Comparison of ENCODE assay signal across 14 cellular contexts in the genomic region with DNA sequence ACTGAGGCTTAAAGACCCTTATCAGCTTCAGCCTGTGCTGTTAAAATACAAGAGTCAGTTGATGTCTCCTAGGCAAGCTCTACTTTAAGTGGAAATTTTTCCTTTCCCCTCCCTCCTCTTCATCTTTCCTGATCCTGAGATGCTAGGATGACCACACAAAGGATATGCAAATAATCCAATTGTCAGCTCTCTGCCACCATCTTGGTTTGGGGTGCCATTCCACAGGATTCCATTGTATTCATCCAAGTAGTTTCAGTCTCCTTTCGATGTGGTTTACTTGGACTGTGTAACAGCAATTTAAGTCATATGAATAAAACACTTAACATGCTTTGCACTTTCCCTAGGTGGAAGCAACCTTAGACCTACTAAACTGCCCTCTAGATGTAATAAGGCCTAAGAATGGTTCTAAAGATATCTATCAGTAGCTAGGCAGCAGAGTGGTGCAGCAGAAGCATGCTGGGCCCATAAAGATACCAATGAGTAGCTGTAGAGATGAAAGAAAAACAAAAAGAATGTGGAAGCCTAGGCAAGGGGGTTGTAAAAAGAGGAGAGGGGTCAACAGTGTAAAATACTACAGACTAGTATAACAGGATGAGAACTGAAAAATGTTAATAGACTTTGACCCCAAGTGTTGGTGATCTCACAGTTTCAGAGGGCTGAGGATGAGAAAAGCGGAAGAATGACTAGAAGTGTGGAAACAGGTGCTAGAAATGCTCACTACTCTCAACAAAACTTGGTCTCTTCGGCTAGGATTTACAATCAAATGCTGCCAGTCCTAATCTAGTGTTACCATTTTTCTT. TPM values are rescaled to one million over a fixed set of nuclear protein-coding genes. Genes with fewer than 3 reads are reported as not detected.
DNase-seq lines count a peak whose midpoint lies in the region; ATAC-seq lines count a peak whose summit lies in the region.
"Had no signal": no experiment of that assay in that cellular context is flagged by ENCODE, and none has a peak within 500 bp of the region (broad histone marks: within the 10 kb centered on the region; RNA-seq: fewer than 3 reads in every experiment).

No MANE protein-coding gene starts in this region.

- no peak overlapping the region for H2AK5ac ChIP-seq in neuronal stem cell (ENCODE audit: low read depth, low read length)
- no peak overlapping the region for H2AK5ac ChIP-seq in trophoblast cell (ENCODE audit: low read length)

- no peak overlapping the region for H3K9ac ChIP-seq in neuronal stem cell (ENCODE audit: low read depth, low read length, poor library complexity)
- H3K9ac ChIP-seq in trophoblast cell (ENCODE audit: low read length) = no peak overlapping the region

- no peak overlapping the region for H4K12ac ChIP-seq in trophoblast cell (ENCODE audit: low read depth, low read length)

- H3K36me3 ChIP-seq in neuronal stem cell (replicated peaks in 1 of 2; ENCODE audit: control insufficient read depth in 2 of 2, insufficient read depth in 2 of 2, low read length in 2 of 2) (no peaks in the 10 kb centered on the region), trophoblast cell (ENCODE audit: control insufficient read depth in 1 of 2, insufficient read depth in 2 of 2, low read length in 2 of 2) (no peaks in the 10 kb centered on the region)
- H3K36me3 ChIP-seq: brain microvascular endothelial cell had no signal

- peaks cover 49% of the 10 kb centered on the region for H3K27me3 Mint-ChIP-seq in activated CD4-positive, alpha-beta T cell treated with anti-CD3 and anti-CD28 coated beads, Interleukin-2, amount 10 ng/mL, durations not matched to agents 7 days and 5 days

- H2BK120ac ChIP-seq in neuronal stem cell (ENCODE audit: low read depth, low read length) = no peak overlapping the region
- H2BK120ac ChIP-seq in trophoblast cell (ENCODE audit: insufficient read depth, low read length, poor library complexity) = no peak overlapping the region

- H3K4me3 ChIP-seq in neuronal stem cell (ENCODE audit: low read length in 2 of 2) (no peak overlapping the region), trophoblast cell (ENCODE audit: low read depth, low read length) (no peak overlapping the region)

- peaks cover 29% of the 10 kb centered on the region for H3K4me1 Mint-ChIP-seq in activated CD4-positive, alpha-beta T cell treated with anti-CD3 and anti-CD28 coated beads, Interleukin-2, amount 10 ng/mL, durations not matched to agents 7 days and 5 days

- CTCF ChIA-PET in activated CD4-positive, alpha-beta T cell treated with anti-CD3 and anti-CD28 coated beads, Interleukin-2, amount 10 ng/mL, durations not matched to agents 7 days and 5 days (lab: Charles Lee) = interaction anchor here (1.8 kb wide), 1 partner anchor 31 kb away, joined by 3 read pairs; a partner anchor contains a TSS

- no peak overlapping the region for H3K27ac ChIP-seq in neuronal stem cell (replicated peaks; ENCODE audit: low read length)
- no peak overlapping the region for H3K27ac ChIP-seq in trophoblast cell (ENCODE audit: low read depth, low read length)
- H3K27ac ChIP-seq: brain microvascular endothelial cell had no signal

- no peak overlapping the region for H2BK5ac ChIP-seq in neuronal stem cell (ENCODE audit: low read length)
- no peak overlapping the region for H2BK5ac ChIP-seq in trophoblast cell (ENCODE audit: low read depth, low read length, poor library complexity)

- no peaks in the 10 kb centered on the region for H3K9me3 Mint-ChIP-seq in activated CD4-positive, alpha-beta T cell treated with anti-CD3 and anti-CD28 coated beads, Interleukin-2, amount 10 ng/mL, durations not matched to agents 7 days and 5 days
- H3K9me3 Mint-ChIP-seq: naive B cell had no signal

- H3K27me3 ChIP-seq in neuronal stem cell (ENCODE audit: control insufficient read depth in 3 of 3, insufficient read depth in 3 of 3, low read depth in 1 of 3, low read length in 3 of 3) = peaks cover 0 to 21% (median 0%) of the 10 kb centered on the region in 3 experiments
- H3K27me3 ChIP-seq in trophoblast cell (ENCODE audit: insufficient read depth, low read length) = no peaks in the 10 kb centered on the region
- H3K27me3 ChIP-seq: brain microvascular endothelial cell had no signal

- POLR2A ChIA-PET in activated CD4-positive, alpha-beta T cell treated with anti-CD3 and anti-CD28 coated beads, Interleukin-2, amount 10 ng/mL, durations not matched to agents 7 days and 5 days (lab: Charles Lee) = no interaction called here

- no peaks in the 10 kb centered on the region for H3K79me1 ChIP-seq in neuronal stem cell (ENCODE audit: low read depth, low read length)
- H3K79me1 ChIP-seq in trophoblast cell (ENCODE audit: low read length) = no peaks in the 10 kb centered on the region

- H3K18ac ChIP-seq in neuronal stem cell (ENCODE audit: low read length) (no peak overlapping the region), trophoblast cell (ENCODE audit: low read length) (no peak overlapping the region)

- H3K4me2 ChIP-seq in neuronal stem cell (ENCODE audit: insufficient read depth, low read length, poor library complexity, severe bottlenecking) = no peak overlapping the region
- no peak overlapping the region for H3K4me2 ChIP-seq in trophoblast cell (ENCODE audit: low read length)

- H2BK12ac ChIP-seq in neuronal stem cell (ENCODE audit: low read length) = no peak overlapping the region
- no peak overlapping the region for H2BK12ac ChIP-seq in trophoblast cell (ENCODE audit: low read length)

- H3K4me1 ChIP-seq in neuronal stem cell (ENCODE audit: control insufficient read depth in 2 of 2, insufficient read depth in 1 of 2, low read depth in 1 of 2, low read length in 2 of 2) (peaks cover 0 to 3% of the 10 kb centered on the region in 2 donors), trophoblast cell (ENCODE audit: control insufficient read depth in 1 of 2, insufficient read depth in 2 of 2, low read length in 2 of 2) (peaks cover 0 to 2% of the 10 kb centered on the region in 2 experiments)

- no peak overlapping the region for H3K4me3 Mint-ChIP-seq in activated CD4-positive, alpha-beta T cell treated with anti-CD3 and anti-CD28 coated beads, Interleukin-2, amount 10 ng/mL, durations not matched to agents 7 days and 5 days

- no peak overlapping the region for H4K8ac ChIP-seq in neuronal stem cell (ENCODE audit: low read depth, low read length)
- H4K8ac ChIP-seq in trophoblast cell (ENCODE audit: low read depth, low read length) = no peak overlapping the region

- no peaks in the 10 kb centered on the region for H3K9me3 ChIP-seq in neuronal stem cell (replicated peaks in 1 of 2; ENCODE audit: control insufficient read depth in 2 of 2, insufficient read depth in 1 of 2, low read depth in 1 of 2, low read length in 2 of 2)
- no peaks in the 10 kb centered on the region for H3K9me3 ChIP-seq in trophoblast cell (ENCODE audit: insufficient read depth, low read depth, low read length)

- no peak overlapping the region for H2BK15ac ChIP-seq in neuronal stem cell (ENCODE audit: low read length)

- H3K14ac ChIP-seq in neuronal stem cell (ENCODE audit: low read length) = no peak overlapping the region
- H3K14ac ChIP-seq in trophoblast cell (ENCODE audit: low read length) = no peak overlapping the region

- H2AFZ ChIP-seq in neuronal stem cell (ENCODE audit: low read length) = peak overlapping the region; percentile 19
- H2AFZ ChIP-seq in trophoblast cell (ENCODE audit: insufficient read depth, low read length, poor library complexity) = no peak overlapping the region

- H3K23ac ChIP-seq in neuronal stem cell (ENCODE audit: low read depth, low read length, poor library complexity) (no peak overlapping the region), trophoblast cell (ENCODE audit: low read length) (no peak overlapping the region)

- DNase-seq in neuronal stem cell (ENCODE audit: low spot score) = no peak
- DNase-seq in trophoblast cell = no peak
- DNase-seq in Ammon's horn (ENCODE audit: low spot score) = no peak
- DNase-seq in NCI-H1694 (lab: John Stamatoyannopoulos, UW) = no peak
- no peak for DNase-seq in activated CD4-positive, alpha-beta T cell treated with anti-CD3 and anti-CD28 coated beads, Interleukin-2, amount 10 ng/mL, durations not matched to agents 7 days and 5 days
- DNase-seq: brain microvascular endothelial cell; DMS79; erythroblast; naive B cell; NK-92 treated with Interleukin-12 subunit alpha and Interleukin-12 subunit beta, amount 100 ng/mL, for 24 hours had no signal

- ATAC-seq in GM19025 (IDR thresholded peaks at IDR 0.05; ENCODE audit: low read depth, unreplicated experiment) = peak; percentile 83
- peak; percentile 73 for ATAC-seq in HG02588 (IDR thresholded peaks at IDR 0.05; ENCODE audit: unreplicated experiment)
- ATAC-seq in HG03520 (IDR thresholded peaks at IDR 0.05; ENCODE audit: unreplicated experiment) = peak; percentile 53
- ATAC-seq: HCT116 had no signal

- no peaks in the 10 kb centered on the region for H3K36me3 Mint-ChIP-seq in activated CD4-positive, alpha-beta T cell treated with anti-CD3 and anti-CD28 coated beads, Interleukin-2, amount 10 ng/mL, durations not matched to agents 7 days and 5 days (ENCODE audit: low read depth)
- H3K36me3 Mint-ChIP-seq: naive B cell had no signal

- no peak overlapping the region for H3K27ac Mint-ChIP-seq in activated CD4-positive, alpha-beta T cell treated with anti-CD3 and anti-CD28 coated beads, Interleukin-2, amount 10 ng/mL, durations not matched to agents 7 days and 5 days

- WGBS in neuronal stem cell (ENCODE audit: extremely low coverage in 2 of 2, insufficient read length in 2 of 2, insufficient replicate concordance in 1 of 2), 2 donors = no CpG with 5 or more reads among the region's 3 CpGs
- WGBS in trophoblast cell (ENCODE audit: extremely low coverage, insufficient coverage, insufficient read length) = no CpG with 5 or more reads among the region's 3 CpGs

- no peaks in the 10 kb centered on the region for H3K79me2 ChIP-seq in trophoblast cell (ENCODE audit: control insufficient read depth, insufficient read depth, low read length, poor library complexity)

- H3K4ac ChIP-seq in neuronal stem cell (ENCODE audit: low read length) (no peak overlapping the region), trophoblast cell (ENCODE audit: low read depth, low read length) (no peak overlapping the region)

- H4K91ac ChIP-seq in neuronal stem cell (ENCODE audit: low read depth, low read length, poor library complexity) = no peak overlapping the region
- no peak overlapping the region for H4K91ac ChIP-seq in trophoblast cell (ENCODE audit: low read depth, low read length)

RNA-seq across cellular contexts. Expression of a gene that starts 2.4 kb away (rescaled TPM):
- 2.5 TPM for polyA plus RNA-seq in neuronal stem cell (2013, experiment 1 of 2)
- 3.4 TPM for polyA plus RNA-seq in neuronal stem cell (2013, experiment 2 of 2)
- 0.31 and 0.40 TPM in 2 replicates for polyA plus RNA-seq in trophoblast cell (2013)
- total RNA-seq in activated CD4-positive, alpha-beta T cell treated with anti-CD3 and anti-CD28 coated beads, Interleukin-2, amount 10 ng/mL, durations not matched to agents 7 days and 5 days = not detected

RNA-seq across cellular contexts. Expression of a gene that starts 31.0 kb away (rescaled TPM):
- 1.2 TPM for polyA plus RNA-seq in neuronal stem cell (2013, experiment 1 of 2)
- polyA plus RNA-seq in neuronal stem cell (2013, experiment 2 of 2) = 1.3 TPM
- 0.15 and 0.17 TPM in 2 replicates for polyA plus RNA-seq in trophoblast cell (2013)
- not detected for total RNA-seq in activated CD4-positive, alpha-beta T cell treated with anti-CD3 and anti-CD28 coated beads, Interleukin-2, amount 10 ng/mL, durations not matched to agents 7 days and 5 days
